1 cellular context compared by ENCODE assay signal in the genomic region with DNA sequence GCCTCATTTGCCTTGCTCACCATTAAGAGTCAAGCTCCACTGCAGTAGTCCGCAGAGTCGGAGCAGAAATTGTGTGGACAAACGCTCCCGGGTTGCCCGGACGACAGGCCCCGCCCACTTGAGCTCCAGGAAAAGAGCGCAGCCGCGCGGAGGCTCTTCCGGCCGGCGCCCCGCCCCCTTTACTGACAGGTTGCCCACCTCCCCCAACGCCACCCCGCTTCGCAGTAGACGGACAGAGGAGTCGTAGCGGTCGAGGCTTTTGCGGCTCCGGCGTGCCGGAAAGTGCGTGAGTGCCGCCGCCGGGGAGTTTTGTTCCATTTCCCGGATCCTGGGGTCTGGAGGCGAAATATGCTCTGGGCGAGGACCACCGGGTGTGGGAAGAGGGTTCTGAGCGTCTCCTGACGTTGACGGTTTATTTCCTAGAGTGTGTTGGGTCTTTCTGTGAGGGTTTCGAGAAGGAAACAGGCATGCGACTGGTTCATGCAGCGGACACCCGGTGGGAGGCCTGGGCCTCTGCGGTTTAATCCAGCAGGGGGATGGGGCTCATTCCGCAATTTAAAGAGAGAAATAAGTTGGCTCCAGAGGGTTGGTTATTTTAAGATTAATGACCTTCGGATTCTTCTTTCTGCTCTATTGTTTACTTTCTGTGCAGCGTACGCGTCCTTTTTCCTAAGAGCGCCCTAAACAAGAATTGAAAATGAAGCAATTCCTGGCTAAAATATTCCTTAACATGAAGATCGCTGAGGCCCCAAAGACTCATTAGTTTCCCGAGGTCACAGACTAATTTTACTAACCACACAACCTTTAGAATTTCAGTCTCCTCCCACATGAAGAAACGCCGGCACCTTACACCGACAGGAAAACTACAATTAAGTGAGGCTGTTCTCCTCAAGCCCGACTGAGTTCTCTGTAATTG.
TF ChIP-seq lines count a peak whose summit lies in the region.

A gene with protein sequence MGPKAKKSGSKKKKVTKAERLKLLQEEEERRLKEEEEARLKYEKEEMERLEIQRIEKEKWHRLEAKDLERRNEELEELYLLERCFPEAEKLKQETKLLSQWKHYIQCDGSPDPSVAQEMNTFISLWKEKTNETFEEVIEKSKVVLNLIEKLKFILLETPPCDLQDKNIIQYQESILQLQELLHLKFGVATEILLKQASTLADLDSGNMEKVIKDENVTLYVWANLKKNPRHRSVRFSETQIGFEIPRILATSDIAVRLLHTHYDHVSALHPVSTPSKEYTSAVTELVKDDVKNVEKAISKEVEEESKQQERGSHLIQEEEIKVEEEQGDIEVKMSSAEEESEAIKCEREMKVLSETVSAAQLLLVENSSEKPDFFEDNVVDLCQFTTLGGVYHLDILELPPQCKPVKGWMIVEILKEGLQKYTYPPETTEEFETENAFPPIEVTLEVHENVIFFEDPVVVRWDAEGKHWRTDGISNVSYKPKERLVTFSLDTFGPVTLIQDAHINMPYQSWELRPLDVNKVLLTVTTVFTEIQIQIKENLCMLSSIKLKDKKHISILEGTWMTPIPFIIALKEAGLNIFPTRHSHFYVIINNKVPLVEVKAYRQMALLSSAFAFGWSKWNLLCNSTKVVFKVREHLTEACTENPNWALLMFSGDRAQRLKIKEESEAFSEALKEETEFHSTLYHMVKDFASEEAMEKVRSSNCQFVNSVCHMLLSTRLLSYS (minus strand): TSS at position 105 of the 916 bp plus-strand sequence. CDS start 82 bp downstream, at position 23.
A gene with protein sequence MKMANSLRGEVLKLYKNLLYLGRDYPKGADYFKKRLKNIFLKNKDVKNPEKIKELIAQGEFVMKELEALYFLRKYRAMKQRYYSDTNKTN (plus strand): TSS at position 182 of the 916 bp plus-strand sequence. CDS start 8,720 bp downstream, outside the sequence.

TF ChIP-seq in HepG2, 621 proteins besides CTCF, POLR2A, EP300 and RAD21 (continued from another document and continues in another):
- TF ChIP-seq, protein P1, sequence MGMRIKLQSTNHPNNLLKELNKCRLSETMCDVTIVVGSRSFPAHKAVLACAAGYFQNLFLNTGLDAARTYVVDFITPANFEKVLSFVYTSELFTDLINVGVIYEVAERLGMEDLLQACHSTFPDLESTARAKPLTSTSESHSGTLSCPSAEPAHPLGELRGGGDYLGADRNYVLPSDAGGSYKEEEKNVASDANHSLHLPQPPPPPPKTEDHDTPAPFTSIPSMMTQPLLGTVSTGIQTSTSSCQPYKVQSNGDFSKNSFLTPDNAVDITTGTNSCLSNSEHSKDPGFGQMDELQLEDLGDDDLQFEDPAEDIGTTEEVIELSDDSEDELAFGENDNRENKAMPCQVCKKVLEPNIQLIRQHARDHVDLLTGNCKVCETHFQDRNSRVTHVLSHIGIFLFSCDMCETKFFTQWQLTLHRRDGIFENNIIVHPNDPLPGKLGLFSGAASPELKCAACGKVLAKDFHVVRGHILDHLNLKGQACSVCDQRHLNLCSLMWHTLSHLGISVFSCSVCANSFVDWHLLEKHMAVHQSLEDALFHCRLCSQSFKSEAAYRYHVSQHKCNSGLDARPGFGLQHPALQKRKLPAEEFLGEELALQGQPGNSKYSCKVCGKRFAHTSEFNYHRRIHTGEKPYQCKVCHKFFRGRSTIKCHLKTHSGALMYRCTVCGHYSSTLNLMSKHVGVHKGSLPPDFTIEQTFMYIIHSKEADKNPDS (CRISPR knock-in tag; IDR thresholded peaks at IDR 0.05), result no peak
- TF ChIP-seq ZNF777 (CRISPR knock-in tag; IDR thresholded peaks at IDR 0.05) (no peak), SSRP1 (CRISPR knock-in tag; IDR thresholded peaks at IDR 0.05) (no peak), ZNF7 (CRISPR knock-in tag; IDR thresholded peaks at IDR 0.05) (no peak), NFYC (CRISPR knock-in tag; IDR thresholded peaks at IDR 0.05) (no peak), POLR2AphosphoS5 (IDR thresholded peaks at IDR 0.05; ENCODE audit: low read depth, low read length) (peak; percentile 88), ZNF3 (CRISPR knock-in tag; IDR thresholded peaks at IDR 0.05) (no peak), ISX (CRISPR knock-in tag; conservative IDR thresholded peaks at IDR 0.05) (no peak), ZSCAN29 (CRISPR knock-in tag; conservative IDR thresholded peaks at IDR 0.05) (no peak), SRSF4 (IDR thresholded peaks at IDR 0.05; ENCODE audit: low read depth, low read length, poor library complexity, severe bottlenecking) (no peak), EEA1 (CRISPR knock-in tag; IDR thresholded peaks at IDR 0.05; ENCODE audit: borderline replicate concordance) (no peak; the same call in 1 of the 2 replicates), STAG1 (CRISPR knock-in tag; IDR thresholded peaks at IDR 0.05) (no peak), ZNF839 (CRISPR knock-in tag; IDR thresholded peaks at IDR 0.05; ENCODE audit: borderline replicate concordance) (no peak), RNF2 (conservative IDR thresholded peaks at IDR 0.05; ENCODE audit: low read depth) (peak; percentile 63; the same call in 1 of the 2 replicates), ZNF543 (CRISPR knock-in tag; IDR thresholded peaks at IDR 0.05) (peak; percentile 45; the same call in 1 of the 2 replicates), ZNF572 (CRISPR knock-in tag; IDR thresholded peaks at IDR 0.05) (no peak), DMAP1 (CRISPR knock-in tag; IDR thresholded peaks at IDR 0.05) (peak; percentile 57; the same call in 1 of the 2 replicates), HNRNPUL1 (IDR thresholded peaks at IDR 0.05; ENCODE audit: low read depth, low read length) (no peak), RARA (CRISPR knock-in tag; IDR thresholded peaks at IDR 0.05) (peak; percentile 6; the same call in 1 of the 2 replicates), ZNF746 (CRISPR knock-in tag; IDR thresholded peaks at IDR 0.05) (no peak), SRF (IDR thresholded peaks at IDR 0.05; ENCODE audit: low read depth, low read length) (no peak), ZNF674 (CRISPR knock-in tag; IDR thresholded peaks at IDR 0.05; ENCODE audit: low read depth) (no peak), NFIC (IDR thresholded peaks at IDR 0.05; ENCODE audit: low read length) (no peak)
- TF ChIP-seq, protein P2, sequence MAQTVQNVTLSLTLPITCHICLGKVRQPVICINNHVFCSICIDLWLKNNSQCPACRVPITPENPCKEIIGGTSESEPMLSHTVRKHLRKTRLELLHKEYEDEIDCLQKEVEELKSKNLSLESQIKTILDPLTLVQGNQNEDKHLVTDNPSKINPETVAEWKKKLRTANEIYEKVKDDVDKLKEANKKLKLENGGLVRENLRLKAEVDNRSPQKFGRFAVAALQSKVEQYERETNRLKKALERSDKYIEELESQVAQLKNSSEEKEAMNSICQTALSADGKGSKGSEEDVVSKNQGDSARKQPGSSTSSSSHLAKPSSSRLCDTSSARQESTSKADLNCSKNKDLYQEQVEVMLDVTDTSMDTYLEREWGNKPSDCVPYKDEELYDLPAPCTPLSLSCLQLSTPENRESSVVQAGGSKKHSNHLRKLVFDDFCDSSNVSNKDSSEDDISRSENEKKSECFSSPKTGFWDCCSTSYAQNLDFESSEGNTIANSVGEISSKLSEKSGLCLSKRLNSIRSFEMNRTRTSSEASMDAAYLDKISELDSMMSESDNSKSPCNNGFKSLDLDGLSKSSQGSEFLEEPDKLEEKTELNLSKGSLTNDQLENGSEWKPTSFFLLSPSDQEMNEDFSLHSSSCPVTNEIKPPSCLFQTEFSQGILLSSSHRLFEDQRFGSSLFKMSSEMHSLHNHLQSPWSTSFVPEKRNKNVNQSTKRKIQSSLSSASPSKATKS (CRISPR knock-in tag; IDR thresholded peaks at IDR 0.05), result no peak
- TF ChIP-seq, protein P3, sequence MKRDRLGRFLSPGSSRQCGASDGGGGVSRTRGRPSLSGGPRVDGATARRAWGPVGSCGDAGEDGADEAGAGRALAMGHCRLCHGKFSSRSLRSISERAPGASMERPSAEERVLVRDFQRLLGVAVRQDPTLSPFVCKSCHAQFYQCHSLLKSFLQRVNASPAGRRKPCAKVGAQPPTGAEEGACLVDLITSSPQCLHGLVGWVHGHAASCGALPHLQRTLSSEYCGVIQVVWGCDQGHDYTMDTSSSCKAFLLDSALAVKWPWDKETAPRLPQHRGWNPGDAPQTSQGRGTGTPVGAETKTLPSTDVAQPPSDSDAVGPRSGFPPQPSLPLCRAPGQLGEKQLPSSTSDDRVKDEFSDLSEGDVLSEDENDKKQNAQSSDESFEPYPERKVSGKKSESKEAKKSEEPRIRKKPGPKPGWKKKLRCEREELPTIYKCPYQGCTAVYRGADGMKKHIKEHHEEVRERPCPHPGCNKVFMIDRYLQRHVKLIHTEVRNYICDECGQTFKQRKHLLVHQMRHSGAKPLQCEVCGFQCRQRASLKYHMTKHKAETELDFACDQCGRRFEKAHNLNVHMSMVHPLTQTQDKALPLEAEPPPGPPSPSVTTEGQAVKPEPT (CRISPR knock-in tag; IDR thresholded peaks at IDR 0.05; ENCODE audit: low read depth), result no peak
- TF ChIP-seq, protein P4, sequence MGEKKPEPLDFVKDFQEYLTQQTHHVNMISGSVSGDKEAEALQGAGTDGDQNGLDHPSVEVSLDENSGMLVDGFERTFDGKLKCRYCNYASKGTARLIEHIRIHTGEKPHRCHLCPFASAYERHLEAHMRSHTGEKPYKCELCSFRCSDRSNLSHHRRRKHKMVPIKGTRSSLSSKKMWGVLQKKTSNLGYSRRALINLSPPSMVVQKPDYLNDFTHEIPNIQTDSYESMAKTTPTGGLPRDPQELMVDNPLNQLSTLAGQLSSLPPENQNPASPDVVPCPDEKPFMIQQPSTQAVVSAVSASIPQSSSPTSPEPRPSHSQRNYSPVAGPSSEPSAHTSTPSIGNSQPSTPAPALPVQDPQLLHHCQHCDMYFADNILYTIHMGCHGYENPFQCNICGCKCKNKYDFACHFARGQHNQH (CRISPR knock-in tag; IDR thresholded peaks at IDR 0.05), result no peak
- TF ChIP-seq, protein P5, sequence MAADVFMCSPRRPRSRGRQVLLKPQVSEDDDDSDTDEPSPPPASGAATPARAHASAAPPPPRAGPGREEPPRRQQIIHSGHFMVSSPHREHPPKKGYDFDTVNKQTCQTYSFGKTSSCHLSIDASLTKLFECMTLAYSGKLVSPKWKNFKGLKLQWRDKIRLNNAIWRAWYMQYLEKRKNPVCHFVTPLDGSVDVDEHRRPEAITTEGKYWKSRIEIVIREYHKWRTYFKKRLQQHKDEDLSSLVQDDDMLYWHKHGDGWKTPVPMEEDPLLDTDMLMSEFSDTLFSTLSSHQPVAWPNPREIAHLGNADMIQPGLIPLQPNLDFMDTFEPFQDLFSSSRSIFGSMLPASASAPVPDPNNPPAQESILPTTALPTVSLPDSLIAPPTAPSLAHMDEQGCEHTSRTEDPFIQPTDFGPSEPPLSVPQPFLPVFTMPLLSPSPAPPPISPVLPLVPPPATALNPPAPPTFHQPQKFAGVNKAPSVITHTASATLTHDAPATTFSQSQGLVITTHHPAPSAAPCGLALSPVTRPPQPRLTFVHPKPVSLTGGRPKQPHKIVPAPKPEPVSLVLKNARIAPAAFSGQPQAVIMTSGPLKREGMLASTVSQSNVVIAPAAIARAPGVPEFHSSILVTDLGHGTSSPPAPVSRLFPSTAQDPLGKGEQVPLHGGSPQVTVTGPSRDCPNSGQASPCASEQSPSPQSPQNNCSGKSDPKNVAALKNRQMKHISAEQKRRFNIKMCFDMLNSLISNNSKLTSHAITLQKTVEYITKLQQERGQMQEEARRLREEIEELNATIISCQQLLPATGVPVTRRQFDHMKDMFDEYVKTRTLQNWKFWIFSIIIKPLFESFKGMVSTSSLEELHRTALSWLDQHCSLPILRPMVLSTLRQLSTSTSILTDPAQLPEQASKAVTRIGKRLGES (CRISPR knock-in tag; IDR thresholded peaks at IDR 0.05; ENCODE audit: borderline replicate concordance), result no peak
- TF ChIP-seq, protein P6, sequence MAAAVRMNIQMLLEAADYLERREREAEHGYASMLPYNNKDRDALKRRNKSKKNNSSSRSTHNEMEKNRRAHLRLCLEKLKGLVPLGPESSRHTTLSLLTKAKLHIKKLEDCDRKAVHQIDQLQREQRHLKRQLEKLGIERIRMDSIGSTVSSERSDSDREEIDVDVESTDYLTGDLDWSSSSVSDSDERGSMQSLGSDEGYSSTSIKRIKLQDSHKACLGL (CRISPR knock-in tag; IDR thresholded peaks at IDR 0.05), result no peak
- TF ChIP-seq, protein P7, sequence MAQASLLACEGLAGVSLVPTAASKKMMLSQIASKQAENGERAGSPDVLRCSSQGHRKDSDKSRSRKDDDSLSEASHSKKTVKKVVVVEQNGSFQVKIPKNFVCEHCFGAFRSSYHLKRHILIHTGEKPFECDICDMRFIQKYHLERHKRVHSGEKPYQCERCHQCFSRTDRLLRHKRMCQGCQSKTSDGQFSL (CRISPR knock-in tag; IDR thresholded peaks at IDR 0.05), result no peak
- TF ChIP-seq, protein P8, sequence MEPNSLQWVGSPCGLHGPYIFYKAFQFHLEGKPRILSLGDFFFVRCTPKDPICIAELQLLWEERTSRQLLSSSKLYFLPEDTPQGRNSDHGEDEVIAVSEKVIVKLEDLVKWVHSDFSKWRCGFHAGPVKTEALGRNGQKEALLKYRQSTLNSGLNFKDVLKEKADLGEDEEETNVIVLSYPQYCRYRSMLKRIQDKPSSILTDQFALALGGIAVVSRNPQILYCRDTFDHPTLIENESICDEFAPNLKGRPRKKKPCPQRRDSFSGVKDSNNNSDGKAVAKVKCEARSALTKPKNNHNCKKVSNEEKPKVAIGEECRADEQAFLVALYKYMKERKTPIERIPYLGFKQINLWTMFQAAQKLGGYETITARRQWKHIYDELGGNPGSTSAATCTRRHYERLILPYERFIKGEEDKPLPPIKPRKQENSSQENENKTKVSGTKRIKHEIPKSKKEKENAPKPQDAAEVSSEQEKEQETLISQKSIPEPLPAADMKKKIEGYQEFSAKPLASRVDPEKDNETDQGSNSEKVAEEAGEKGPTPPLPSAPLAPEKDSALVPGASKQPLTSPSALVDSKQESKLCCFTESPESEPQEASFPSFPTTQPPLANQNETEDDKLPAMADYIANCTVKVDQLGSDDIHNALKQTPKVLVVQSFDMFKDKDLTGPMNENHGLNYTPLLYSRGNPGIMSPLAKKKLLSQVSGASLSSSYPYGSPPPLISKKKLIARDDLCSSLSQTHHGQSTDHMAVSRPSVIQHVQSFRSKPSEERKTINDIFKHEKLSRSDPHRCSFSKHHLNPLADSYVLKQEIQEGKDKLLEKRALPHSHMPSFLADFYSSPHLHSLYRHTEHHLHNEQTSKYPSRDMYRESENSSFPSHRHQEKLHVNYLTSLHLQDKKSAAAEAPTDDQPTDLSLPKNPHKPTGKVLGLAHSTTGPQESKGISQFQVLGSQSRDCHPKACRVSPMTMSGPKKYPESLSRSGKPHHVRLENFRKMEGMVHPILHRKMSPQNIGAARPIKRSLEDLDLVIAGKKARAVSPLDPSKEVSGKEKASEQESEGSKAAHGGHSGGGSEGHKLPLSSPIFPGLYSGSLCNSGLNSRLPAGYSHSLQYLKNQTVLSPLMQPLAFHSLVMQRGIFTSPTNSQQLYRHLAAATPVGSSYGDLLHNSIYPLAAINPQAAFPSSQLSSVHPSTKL (CRISPR knock-in tag; IDR thresholded peaks at IDR 0.05), result no peak
- TF ChIP-seq, protein P9, sequence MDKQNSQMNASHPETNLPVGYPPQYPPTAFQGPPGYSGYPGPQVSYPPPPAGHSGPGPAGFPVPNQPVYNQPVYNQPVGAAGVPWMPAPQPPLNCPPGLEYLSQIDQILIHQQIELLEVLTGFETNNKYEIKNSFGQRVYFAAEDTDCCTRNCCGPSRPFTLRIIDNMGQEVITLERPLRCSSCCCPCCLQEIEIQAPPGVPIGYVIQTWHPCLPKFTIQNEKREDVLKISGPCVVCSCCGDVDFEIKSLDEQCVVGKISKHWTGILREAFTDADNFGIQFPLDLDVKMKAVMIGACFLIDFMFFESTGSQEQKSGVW (CRISPR knock-in tag; IDR thresholded peaks at IDR 0.05; ENCODE audit: borderline replicate concordance), result no peak
- TF ChIP-seq, protein P10, sequence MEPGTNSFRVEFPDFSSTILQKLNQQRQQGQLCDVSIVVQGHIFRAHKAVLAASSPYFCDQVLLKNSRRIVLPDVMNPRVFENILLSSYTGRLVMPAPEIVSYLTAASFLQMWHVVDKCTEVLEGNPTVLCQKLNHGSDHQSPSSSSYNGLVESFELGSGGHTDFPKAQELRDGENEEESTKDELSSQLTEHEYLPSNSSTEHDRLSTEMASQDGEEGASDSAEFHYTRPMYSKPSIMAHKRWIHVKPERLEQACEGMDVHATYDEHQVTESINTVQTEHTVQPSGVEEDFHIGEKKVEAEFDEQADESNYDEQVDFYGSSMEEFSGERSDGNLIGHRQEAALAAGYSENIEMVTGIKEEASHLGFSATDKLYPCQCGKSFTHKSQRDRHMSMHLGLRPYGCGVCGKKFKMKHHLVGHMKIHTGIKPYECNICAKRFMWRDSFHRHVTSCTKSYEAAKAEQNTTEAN (CRISPR knock-in tag; conservative IDR thresholded peaks at IDR 0.05), result no peak
